In the genomic region with DNA sequence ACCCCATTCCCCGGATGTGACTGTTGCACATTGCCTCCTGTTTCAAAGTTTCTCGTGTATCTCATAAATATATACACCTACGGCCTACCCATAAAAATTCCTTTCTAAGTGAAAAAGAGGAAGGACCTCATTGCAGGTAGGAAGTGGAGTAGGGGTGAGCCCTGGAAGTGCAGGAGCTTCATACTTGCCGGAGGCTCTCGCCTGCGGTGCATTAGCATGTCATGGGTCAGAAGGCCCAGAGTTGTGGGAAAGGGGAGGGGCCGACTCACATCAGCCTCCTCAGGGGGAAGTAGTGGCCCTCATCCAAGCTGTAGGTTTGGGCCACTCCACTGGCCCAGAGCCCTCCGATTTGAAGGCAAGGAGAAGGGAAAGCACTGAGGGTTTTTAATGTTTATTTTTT, we compare ENCODE assay signal across 22 cellular contexts.
"Had no signal": no experiment of that assay in that cellular context is flagged by ENCODE, and none has a peak within 500 bp of the region (broad histone marks: within the 10 kb centered on the region; RNA-seq: fewer than 3 reads in every experiment).

No MANE protein-coding gene starts in this region.

- H3K4me1 ChIP-seq: gastroesophageal sphincter, neural progenitor cell had no signal

- H3K4me3 ChIP-seq: esophagus muscularis mucosa, gastroesophageal sphincter, mucosa of descending colon, neural progenitor cell, ovary had no signal

- H3K27me3 ChIP-seq: esophagus muscularis mucosa, gastroesophageal sphincter, neural progenitor cell, ovary had no signal

- H3K4me2 ChIP-seq: neural progenitor cell had no signal

- H3K27ac ChIP-seq: epithelial cell of prostate, esophagus muscularis mucosa, gastroesophageal sphincter, neural progenitor cell, ovary had no signal

- ATAC-seq: effector memory CD8-positive, alpha-beta T cell; gastroesophageal sphincter; left cardiac atrium; mucosa of descending colon; naive thymus-derived CD8-positive, alpha-beta T cell; right cardiac atrium had no signal

- DNase-seq: effector memory CD8-positive, alpha-beta T cell; foreskin fibroblast; glutamatergic neuron; islet precursor cell; left cardiac atrium; mesendoderm; mucosa of descending colon; naive thymus-derived CD8-positive, alpha-beta T cell; nucleus accumbens; ovary; right cardiac atrium; small intestine; stimulated activated CD4-positive, alpha-beta T cell treated with anti-CD3 and anti-CD28 coated beads, Interleukin-2, amount 100 ng/mL, for 48 hours; stimulated activated naive CD4-positive, alpha-beta T cell treated with Interleukin-2 at 50 U/mL for 16 hours had no signal

- H3K9me3 ChIP-seq: esophagus muscularis mucosa, gastroesophageal sphincter, mucosa of descending colon, ovary had no signal

- H2AFZ ChIP-seq: neural progenitor cell had no signal

- H3K27ac Mint-ChIP-seq: dendritic cell treated with granulocyte-macrophage colony-stimulating factor and Interleukin-4, amounts not matched to agents 40 ng/mL and 50 ng/mL, for 4 days; effector memory CD8-positive, alpha-beta T cell; naive thymus-derived CD8-positive, alpha-beta T cell; type B pancreatic cell had no signal

- H3K36me3 Mint-ChIP-seq: naive thymus-derived CD8-positive, alpha-beta T cell; neural progenitor cell; type B pancreatic cell had no signal

- H3K9ac ChIP-seq: neural progenitor cell had no signal

- FAIRE-seq: colon, small intestine, urothelium cell line had no signal

- H3K27me3 Mint-ChIP-seq: type B pancreatic cell had no signal

- H3K36me3 ChIP-seq: esophagus muscularis mucosa, gastroesophageal sphincter, neural progenitor cell, ovary had no signal

- H3K9me3 Mint-ChIP-seq: dendritic cell treated with granulocyte-macrophage colony-stimulating factor and Interleukin-4, amounts not matched to agents 40 ng/mL and 50 ng/mL, for 4 days; neural progenitor cell; type B pancreatic cell had no signal

- H3K4me3 Mint-ChIP-seq: dendritic cell treated with granulocyte-macrophage colony-stimulating factor and Interleukin-4, amounts not matched to agents 40 ng/mL and 50 ng/mL, for 4 days; effector memory CD8-positive, alpha-beta T cell; naive thymus-derived CD8-positive, alpha-beta T cell; neural progenitor cell; type B pancreatic cell had no signal
